18 cellular contexts compared by ENCODE assay signal in the genomic region with DNA sequence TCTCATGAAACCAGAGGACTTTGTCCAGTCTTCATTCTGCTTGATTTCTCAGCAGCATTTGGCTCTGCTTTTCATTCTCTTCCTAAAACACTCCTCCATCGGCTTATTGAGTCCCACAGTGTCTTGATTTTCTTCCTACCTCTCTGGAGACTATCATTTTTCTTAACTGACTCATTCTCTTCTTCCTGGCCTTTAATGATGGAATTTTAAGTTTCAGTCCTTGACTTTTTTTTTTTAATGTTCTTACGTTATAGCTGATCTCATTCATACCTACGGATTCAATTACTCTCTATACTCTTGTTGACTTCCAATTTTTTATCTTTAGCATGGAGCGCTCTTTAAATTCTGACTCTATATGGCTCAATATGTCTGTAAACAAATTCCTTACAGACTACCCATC.
DNase-seq lines count a peak whose midpoint lies in the region; ATAC-seq and TF ChIP-seq lines count a peak whose summit lies in the region.
"Had no signal": no experiment of that assay in that cellular context is flagged by ENCODE, and none has a peak within 500 bp of the region (broad histone marks: within the 10 kb centered on the region; RNA-seq: fewer than 3 reads in every experiment).

No MANE protein-coding gene starts in this region.

- peaks cover 0 to 9% (median 0%) of the 10 kb centered on the region in 4 donors for H3K4me1 ChIP-seq in Peyer's patch

- peaks cover 14% of the 10 kb centered on the region for H3K36me3 Mint-ChIP-seq in mesothelial cell of epicardium

- WGBS in lower leg skin, 2 donors = 88 to 94% methylated on average over 4 of the region's 4 CpGs

- no peaks in the 10 kb centered on the region for H3K9me3 Mint-ChIP-seq in mesothelial cell of epicardium
- H3K9me3 Mint-ChIP-seq: stimulated activated naive CD8-positive, alpha-beta T cell treated with anti-CD3 and anti-CD28 coated beads, Interleukin-15, Interleukin-2, amounts not matched to agents 100 ng/mL and 50 ng/mL, for 24 hours had no signal

- intact Hi-C loops in lower leg skin (cut with DNase I; ENCODE audit: low total_unique reads) = no loop called here

- H3K36me3 ChIP-seq in Peyer's patch = no peaks in the 10 kb centered on the region
- H3K36me3 ChIP-seq: neutrophil had no signal

- no peak overlapping the region for H3K4me3 Mint-ChIP-seq in mesothelial cell of epicardium
- H3K4me3 Mint-ChIP-seq: B cell; stimulated activated naive CD8-positive, alpha-beta T cell treated with anti-CD3 and anti-CD28 coated beads, Interleukin-15, Interleukin-2, amounts not matched to agents 100 ng/mL and 50 ng/mL, for 24 hours had no signal

- no peak for TF ChIP-seq CTCF in RWPE1 (conservative IDR thresholded peaks at IDR 0.05; ENCODE audit: low read depth)
- no peak for TF ChIP-seq CTCF in omental fat pad (IDR thresholded peaks at IDR 0.05)
- TF ChIP-seq CTCF in mesothelial cell of epicardium (IDR thresholded peaks at IDR 0.05; ENCODE audit: unreplicated experiment) = no peak
- no peak for TF ChIP-seq CTCF in lower leg skin (IDR thresholded peaks at IDR 0.05)
- TF ChIP-seq CTCF in Peyer's patch (IDR thresholded peaks at IDR 0.05) = no peak

- POLR2A ChIA-PET in RWPE1 (lab: Yijun Ruan, JAX; ENCODE audit: low non-redundant PET) = no interaction called here

- CTCF ChIA-PET in RWPE1 (lab: Yijun Ruan, JAX) = interaction anchor here (0.6 to 0.7 kb wide), 2 partner anchors 94 to 277 kb away, joined by 3 to 5 read pairs; no protein-coding TSS in a partner anchor

- H3K27ac ChIP-seq in RWPE1 (no peak overlapping the region), Peyer's patch (no peak overlapping the region)
- H3K27ac ChIP-seq: neutrophil, SK-N-MC had no signal

- H3K27me3 ChIP-seq in Peyer's patch = no peaks in the 10 kb centered on the region
- H3K27me3 ChIP-seq: neutrophil had no signal

- H3K4me1 Mint-ChIP-seq in mesothelial cell of epicardium = peaks cover 10% of the 10 kb centered on the region
- H3K4me1 Mint-ChIP-seq: B cell had no signal

- TF ChIP-seq POLR2A in lower leg skin (IDR thresholded peaks at IDR 0.05) (no peak), Peyer's patch (IDR thresholded peaks at IDR 0.05) (no peak)

- DNase-seq in ELR (ENCODE audit: low read depth) (peak; percentile 88), RWPE1 (ENCODE audit: low spot score) (peak; percentile 18), fibroblast of gingiva (ENCODE audit: low read depth) (peak; percentile 55), omental fat pad (ENCODE audit: low spot score) (no peak), anterior cingulate cortex (lab: John Stamatoyannopoulos, UW) (no peak), mesothelial cell of epicardium (ENCODE audit: low spot score in 2 of 2, unreplicated experiment in 2 of 2) (no peak), lower leg skin (ENCODE audit: low spot score in 2 of 2) (no peak), Peyer's patch (no peak)
- DNase-seq: activated naive CD4-positive, alpha-beta T cell; H7; KG1; NCI-H1417; NCI-H2227 treated with DMSO at 0.1 percent for 48 hours had no signal

- H3K4me3 ChIP-seq in lower leg skin (ENCODE audit: low read depth, poor library complexity, severe bottlenecking) (no peak overlapping the region), Peyer's patch (no peak overlapping the region)
- H3K4me3 ChIP-seq: lung, SK-N-MC had no signal

- no peak overlapping the region for H3K27ac Mint-ChIP-seq in mesothelial cell of epicardium
- H3K27ac Mint-ChIP-seq: B cell; stimulated activated naive CD8-positive, alpha-beta T cell treated with anti-CD3 and anti-CD28 coated beads, Interleukin-15, Interleukin-2, amounts not matched to agents 100 ng/mL and 50 ng/mL, for 24 hours had no signal

- no peaks in the 10 kb centered on the region for H3K27me3 Mint-ChIP-seq in mesothelial cell of epicardium (ENCODE audit: low read depth)
- H3K27me3 Mint-ChIP-seq: B cell; stimulated activated naive CD8-positive, alpha-beta T cell treated with anti-CD3 and anti-CD28 coated beads, Interleukin-15, Interleukin-2, amounts not matched to agents 100 ng/mL and 50 ng/mL, for 24 hours had no signal

- no peaks in the 10 kb centered on the region for H3K9me3 ChIP-seq in Peyer's patch
- H3K9me3 ChIP-seq: neutrophil had no signal

- peak; percentile 69 for ATAC-seq in omental fat pad (ENCODE audit: low FRiP score)

Comparison
In these comparisons a context has a peak if more than half of its experiments do, and no peak if none do; other contexts are left out.
1. DNase-seq: peak in ELR (single experiment), RWPE1 (single experiment) and fibroblast of gingiva (single experiment); none in omental fat pad (single experiment), anterior cingulate cortex (0 of 58), mesothelial cell of epicardium (0 of 2), lower leg skin (0 of 2) and Peyer's patch (0 of 3).